Comparison of ENCODE assay signal across 12 cellular contexts in genomic region chr11:7671807-7672206, GRCh38. TPM values are rescaled to one million over a fixed set of nuclear protein-coding genes. Genes with fewer than 3 reads are reported as not detected.
DNase-seq lines count a peak whose midpoint lies in the region; ATAC-seq and TF ChIP-seq lines count a peak whose summit lies in the region.
"Had no signal": no experiment of that assay in that cellular context is flagged by ENCODE, and none has a peak within 500 bp of the region (broad histone marks: within the 10 kb centered on the region; RNA-seq: fewer than 3 reads in every experiment).

No MANE protein-coding gene starts in this region.

- H3K36me3 ChIP-seq in Caco-2 (ENCODE audit: control insufficient read depth, insufficient read depth, low read length) = peaks cover 2% of the 10 kb centered on the region; the same call in 1 of the 2 replicates
- no peaks in the 10 kb centered on the region for H3K36me3 ChIP-seq in lower lobe of right lung
- H3K36me3 ChIP-seq: cardiac muscle cell had no signal

- H3K27me3 ChIP-seq in Caco-2 (replicated peaks; ENCODE audit: control insufficient read depth, insufficient read depth, low read length) (no peaks in the 10 kb centered on the region), lower lobe of right lung (ENCODE audit: low read depth) (peaks cover 12% of the 10 kb centered on the region)
- H3K27me3 ChIP-seq: testis had no signal

- peaks cover 48% of the 10 kb centered on the region for H3K36me3 Mint-ChIP-seq in Caco-2 (ENCODE audit: insufficient read depth, unreplicated experiment)
- H3K36me3 Mint-ChIP-seq: CD8-positive, alpha-beta memory T cell had no signal

- CTCF ChIA-PET in Caco-2 (lab: Charles Lee) = interaction anchor here (1.0 kb wide), 1 partner anchor 319 kb away, joined by 3 read pairs; no protein-coding TSS in a partner anchor

- DNase-seq in Caco-2 = no peak
- DNase-seq in posterior cingulate gyrus = no peak
- DNase-seq in SKM-1 treated with dmso at 0.1 percent for 144 hours (lab: John Stamatoyannopoulos, UW; ENCODE audit: unreplicated experiment) = no peak
- no peak for DNase-seq in lower lobe of right lung
- no peak for DNase-seq in HuH-7 (ENCODE audit: low spot score)
- DNase-seq: CD8-positive, alpha-beta memory T cell; NCI-H2227 treated with DMSO at 0.1 percent for 48 hours had no signal

- POLR2A ChIA-PET in Caco-2 (lab: Charles Lee) = interaction anchor here (1.2 kb wide), 1 partner anchor 98 kb away, joined by 3 read pairs; no protein-coding TSS in a partner anchor

- H3K9me3 ChIP-seq in Caco-2 = no peaks in the 10 kb centered on the region
- no peaks in the 10 kb centered on the region for H3K9me3 ChIP-seq in lower lobe of right lung
- H3K9me3 ChIP-seq: testis had no signal

- H3K4me1 ChIP-seq in Caco-2 = peaks cover 6% of the 10 kb centered on the region
- peaks cover 13% of the 10 kb centered on the region for H3K4me1 ChIP-seq in lower lobe of right lung

- H3K4me1 Mint-ChIP-seq in Caco-2 (ENCODE audit: low read depth, unreplicated experiment) = peaks cover 5% of the 10 kb centered on the region

- peak; percentile 56 for ATAC-seq in GM19023 (IDR thresholded peaks at IDR 0.05; ENCODE audit: unreplicated experiment)
- peak; percentile 58 for ATAC-seq in HG02884 (IDR thresholded peaks at IDR 0.05; ENCODE audit: unreplicated experiment)
- no peak for ATAC-seq in lower lobe of right lung

- H3K9me3 Mint-ChIP-seq in Caco-2 (ENCODE audit: unreplicated experiment) = no peaks in the 10 kb centered on the region
- H3K9me3 Mint-ChIP-seq: CD8-positive, alpha-beta memory T cell had no signal

- H3K27ac Mint-ChIP-seq in Caco-2 (ENCODE audit: unreplicated experiment) = peak overlapping the region; percentile 35
- H3K27ac Mint-ChIP-seq: CD8-positive, alpha-beta memory T cell had no signal

- H3K4me3 ChIP-seq in Caco-2 (ENCODE audit: low read depth, low read length) = no peak overlapping the region
- no peak overlapping the region for H3K4me3 ChIP-seq in lower lobe of right lung
- H3K4me3 ChIP-seq: cardiac muscle cell, testis had no signal

- intact Hi-C loops in Caco-2 (cut with micrococcal nuclease; ENCODE audit: unreplicated experiment) (no loop called here), posterior cingulate gyrus (cut with DNase I) (no loop called here), lower lobe of right lung (cut with DNase I) (no loop called here)

- peaks cover 2% of the 10 kb centered on the region for H3K27me3 Mint-ChIP-seq in Caco-2 (ENCODE audit: insufficient read depth, unreplicated experiment)

- TF ChIP-seq CTCF in Caco-2 (IDR thresholded peaks at IDR 0.05; ENCODE audit: insufficient read depth in 1 of 2, low read depth in 1 of 2, low read length in 1 of 2, severe bottlenecking in 1 of 2, unreplicated experiment in 1 of 2) = no peak
- TF ChIP-seq CTCF in lower lobe of right lung (IDR thresholded peaks at IDR 0.05) = no peak

- H3K4me3 Mint-ChIP-seq in Caco-2 (ENCODE audit: unreplicated experiment) = no peak overlapping the region

- peak overlapping the region; percentile 35 for H3K27ac ChIP-seq in angular gyrus (ENCODE audit: low read depth, low read length)
- no peak overlapping the region for H3K27ac ChIP-seq in lower lobe of right lung
- H3K27ac ChIP-seq: cardiac muscle cell had no signal

- BruUV-seq in Caco-2 (replicated peaks; lab: Mats Ljungman, UMichigan) = no TSS peak

RNA-seq across cellular contexts. Expression of gene CYB5R2, which starts 1.5 kb away (rescaled TPM):
- total RNA-seq in Caco-2 (2022) (4.5 and 5.2 TPM in 2 replicates), lower lobe of right lung (16.0 TPM)

RNA-seq across cellular contexts. Expression of gene OVCH2, which starts 34.5 kb away (rescaled TPM):
- total RNA-seq in Caco-2 (2022) (0.34 TPM in 1 of 2 replicates, not detected in the other), lower lobe of right lung (7.4 TPM)
- total RNA-seq: cardiac muscle cell; CD8-positive, alpha-beta memory T cell had no signal

Comparison
In these comparisons a context has a peak if more than half of its experiments do, and no peak if none do; other contexts are left out.
1. ATAC-seq: peak in GM19023 (single experiment) and HG02884 (single experiment); none in lower lobe of right lung (0 of 2).